ENCODE assay signal across 1 cellular context in genomic region chr4:26862381-26862915, GRCh38.
TF ChIP-seq lines count a peak whose summit lies in the region.

No MANE protein-coding gene starts in this region.

TF ChIP-seq in HepG2, 621 proteins besides CTCF, POLR2A, EP300 and RAD21 (continued from another document):
- TF ChIP-seq FOXA3 (CRISPR knock-in tag; IDR thresholded peaks at IDR 0.05), result no peak
- TF ChIP-seq ZNF124 (CRISPR knock-in tag; IDR thresholded peaks at IDR 0.05), result no peak
- no peak for TF ChIP-seq ZBTB10 (CRISPR knock-in tag; IDR thresholded peaks at IDR 0.05; ENCODE audit: borderline replicate concordance)
- no peak for TF ChIP-seq TCF7L2 (IDR thresholded peaks at IDR 0.05; ENCODE audit: low read depth, low read length)
- no peak for TF ChIP-seq MED1 (CRISPR knock-in tag; IDR thresholded peaks at IDR 0.05)
- no peak for TF ChIP-seq TRIM22 (IDR thresholded peaks at IDR 0.05)
